8 cellular contexts compared by ENCODE assay signal in the genomic region with DNA sequence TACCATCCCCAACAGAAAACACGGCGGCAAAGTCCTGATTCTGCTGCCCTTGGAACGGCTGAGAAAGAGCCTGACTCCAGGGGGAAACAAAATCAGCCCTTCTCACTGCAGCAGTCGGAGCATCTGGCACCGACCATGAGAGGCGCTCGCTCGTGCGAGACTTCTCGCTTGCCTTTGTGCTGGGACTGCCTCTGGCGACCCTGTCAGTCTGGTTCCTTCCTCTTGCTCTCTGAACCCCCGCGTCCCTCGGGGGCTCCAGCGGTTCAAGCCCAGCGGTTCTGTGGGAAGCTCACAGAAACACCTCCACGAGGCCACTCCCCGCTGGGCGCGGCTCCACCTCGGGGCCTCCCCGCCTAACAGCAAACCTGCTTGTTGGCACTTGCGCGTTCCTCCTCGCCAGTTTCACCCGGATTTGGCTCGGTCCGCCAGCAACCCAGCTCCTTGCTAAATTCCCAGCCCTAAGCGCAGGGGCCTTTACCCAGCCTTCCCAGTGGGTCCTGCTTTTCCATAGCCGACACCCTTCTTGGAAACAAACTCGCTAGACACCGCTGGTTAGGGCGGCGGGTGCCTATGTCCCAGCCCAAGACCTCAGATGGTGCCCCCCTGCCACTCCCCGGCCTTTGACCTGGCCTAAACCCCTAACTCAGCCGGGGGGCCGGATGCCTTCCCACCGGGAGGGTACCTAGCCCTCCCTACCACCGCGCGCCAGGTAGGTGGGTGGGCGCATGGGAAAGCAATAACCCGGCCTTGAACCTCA. TPM values are rescaled to one million over a fixed set of nuclear protein-coding genes. Genes with fewer than 3 reads are reported as not detected.
A peak's percentile ranks its signal among the peaks of the same experiment; 100 is the strongest.
DNase-seq lines count a peak whose midpoint lies in the region; ATAC-seq and TF ChIP-seq lines count a peak whose summit lies in the region.

No MANE protein-coding gene starts in this region.

- TF ChIP-seq POLR2A in GM19193 (IDR thresholded peaks at IDR 0.05; ENCODE audit: extremely low read depth, insufficient read depth, insufficient read length): peak; percentile 24

- no peak for ATAC-seq in HG02970 (IDR thresholded peaks at IDR 0.05; ENCODE audit: low FRiP score, unreplicated experiment)

- peak overlapping the region; percentile 95 for H3K4me3 ChIP-seq in AG10803 (ENCODE audit: low read length)
- H3K4me3 ChIP-seq in brain microvascular endothelial cell (ENCODE audit: low read depth, low read length): peak overlapping the region; percentile 98
- peak overlapping the region; percentile 98 for H3K4me3 ChIP-seq in iPS-20b (ENCODE audit: low read length)
- H3K4me3 ChIP-seq in skeletal muscle tissue (ENCODE audit: low read length in 3 of 3): peak overlapping the region; percentile 82 to 86 (median 84)

- H3K4me1 ChIP-seq in iPS-20b (ENCODE audit: insufficient read depth, low read length) (peaks cover 33% of the 10 kb centered on the region), skeletal muscle tissue (ENCODE audit: control insufficient read depth in 3 of 3, insufficient read depth in 3 of 3, low read length in 3 of 3) (peaks cover 23 to 26% (median 24%) of the 10 kb centered on the region in 3 donors)

- H3K27me3 ChIP-seq in brain microvascular endothelial cell (replicated peaks) (no peaks in the 10 kb centered on the region), iPS-20b (ENCODE audit: insufficient read depth, low read length) (peaks cover 6% of the 10 kb centered on the region; the same call in 1 of the 2 replicates), skeletal muscle tissue (ENCODE audit: control insufficient read depth in 3 of 3, insufficient read depth in 3 of 3, low read length in 3 of 3) (no peaks in the 10 kb centered on the region)

- H3K9me3 ChIP-seq in iPS-20b (ENCODE audit: insufficient read depth, low read depth, low read length) (no peaks in the 10 kb centered on the region), skeletal muscle tissue (ENCODE audit: control insufficient read depth in 3 of 3, low read length in 3 of 3) (no peaks in the 10 kb centered on the region)

- DNase-seq in AG10803 (ENCODE audit: low read depth): peak; percentile 73
- peak; percentile 61 for DNase-seq in NCI-H2107 treated with DMSO at 0.1 percent for 48 hours (lab: John Stamatoyannopoulos, UW; ENCODE audit: unreplicated experiment)
- DNase-seq in brain microvascular endothelial cell: no peak
- no peak for DNase-seq in OCI-M2 (lab: John Stamatoyannopoulos, UW; ENCODE audit: unreplicated experiment)

- peaks cover 41% of the 10 kb centered on the region for H3K36me3 ChIP-seq in brain microvascular endothelial cell (replicated peaks)
- H3K36me3 ChIP-seq in iPS-20b (ENCODE audit: insufficient read depth, low read depth, low read length): peaks cover 40% of the 10 kb centered on the region
- no peaks in the 10 kb centered on the region for H3K36me3 ChIP-seq in skeletal muscle tissue (ENCODE audit: control insufficient read depth in 3 of 3, insufficient read depth in 3 of 3, low read length in 3 of 3)

- in situ Hi-C loops in brain microvascular endothelial cell (cut with HindIII; ENCODE audit: low pct_ligation_motif_present, low sequenced_read_pairs): no loop called here

- H3K27ac ChIP-seq in brain microvascular endothelial cell: peak overlapping the region; percentile 94
- no peak overlapping the region for H3K27ac ChIP-seq in iPS-20b (ENCODE audit: low read length)
- peak overlapping the region; percentile 94 for H3K27ac ChIP-seq in skeletal muscle tissue (ENCODE audit: low read depth, low read length)

- TF ChIP-seq CTCF in AG10803 (conservative IDR thresholded peaks at IDR 0.05; ENCODE audit: low read length) (peak; percentile 26), brain microvascular endothelial cell (IDR thresholded peaks at IDR 0.05; ENCODE audit: low read depth, low read length, missing control alignments) (peak; percentile 55)

- H3K9ac ChIP-seq in iPS-20b (ENCODE audit: low read depth, low read length) (peak overlapping the region; percentile 94; the same call in 1 of the 2 replicates), skeletal muscle tissue (ENCODE audit: low read depth in 1 of 3, low read length in 3 of 3) (peak overlapping the region; percentile 82 to 92 (median 86))

RNA-seq across cellular contexts. Expression of gene RND3, which starts 2.2 kb away (rescaled TPM):
- total RNA-seq in skeletal muscle tissue: 44.4 TPM

Comparison
In these comparisons a context has a peak if more than half of its experiments do, and no peak if none do; other contexts are left out.
1. DNase-seq: peak in AG10803 (single experiment) and NCI-H2107 treated with DMSO at 0.1 percent for 48 hours (single experiment); none in brain microvascular endothelial cell (single experiment) and OCI-M2 (single experiment).
2. Peak in every context shown above with its lines, with median percentiles within 50 percentile points of each other: H3K4me3 ChIP-seq.